ENCODE assay signal across 13 cellular contexts in genomic region chr1:51558375-51558924, GRCh38. TPM values are rescaled to one million over a fixed set of nuclear protein-coding genes. Genes with fewer than 3 reads are reported as not detected.
A peak's percentile ranks its signal among the peaks of the same experiment; 100 is the strongest.
DNase-seq lines count a peak whose midpoint lies in the region; ATAC-seq and TF ChIP-seq lines count a peak whose summit lies in the region.
"Had no signal": no experiment of that assay in that cellular context is flagged by ENCODE, and none has a peak within 500 bp of the region (broad histone marks: within the 10 kb centered on the region; RNA-seq: fewer than 3 reads in every experiment).

No MANE protein-coding gene starts in this region.

- 89 to 91% (median 89%) methylated on average over 5 of the region's 5 CpGs for WGBS in heart left ventricle, 4 donors

- no peaks in the 10 kb centered on the region for H3K9me3 Mint-ChIP-seq in WTC11

- no peaks in the 10 kb centered on the region for H3K9me3 ChIP-seq in heart left ventricle
- H3K9me3 ChIP-seq in ascending aorta: no peaks in the 10 kb centered on the region
- H3K9me3 ChIP-seq: upper lobe of right lung had no signal

- H3K4me1 Mint-ChIP-seq in WTC11: peaks cover 19% of the 10 kb centered on the region

- H3K4me1 ChIP-seq in foreskin keratinocyte: peaks cover 30% of the 10 kb centered on the region
- H3K4me1 ChIP-seq in heart left ventricle: peaks cover 0 to 18% (median 1%) of the 10 kb centered on the region in 12 donors
- H3K4me1 ChIP-seq in ascending aorta: peaks cover 0 to 9% of the 10 kb centered on the region in 2 donors
- H3K4me1 ChIP-seq: upper lobe of right lung had no signal

- H3K4me3 ChIP-seq in HFF-Myc (replicated peaks; ENCODE audit: low read depth, low read length): no peak overlapping the region
- no peak overlapping the region for H3K4me3 ChIP-seq in heart left ventricle
- no peak overlapping the region for H3K4me3 ChIP-seq in ascending aorta
- H3K4me3 ChIP-seq: upper lobe of right lung had no signal

- POLR2A ChIA-PET in WTC11 (lab: Charles Lee): no interaction called here

- peak; percentile 61 for ATAC-seq in WTC11
- ATAC-seq in foreskin keratinocyte: peak; percentile 84
- ATAC-seq in heart left ventricle: no peak
- ATAC-seq: upper lobe of right lung had no signal

- H3K27ac ChIP-seq in foreskin keratinocyte (peak overlapping the region; percentile 54), heart left ventricle (no peak overlapping the region), ascending aorta (no peak overlapping the region)
- H3K27ac ChIP-seq: KMS-11, upper lobe of right lung had no signal

- H3K27me3 Mint-ChIP-seq in WTC11 (ENCODE audit: low read depth): no peaks in the 10 kb centered on the region

- peak; percentile 39 for DNase-seq in AG08395 (ENCODE audit: low spot score)
- DNase-seq in HFF-Myc (ENCODE audit: extremely low read depth, low read depth): peak; percentile 17
- DNase-seq in WTC11 (ENCODE audit: low spot score): no peak
- DNase-seq in foreskin keratinocyte: peak; percentile 87 to 98
- no peak for DNase-seq in NCI-H526 treated with DMSO at 0.1 percent for 48 hours (lab: John Stamatoyannopoulos, UW)
- DNase-seq in heart left ventricle: no peak
- DNase-seq in ascending aorta (ENCODE audit: low spot score in 2 of 2): no peak
- no peak for DNase-seq in SKM-1 treated with dmso at 0.1 percent for 144 hours (lab: John Stamatoyannopoulos, UW; ENCODE audit: unreplicated experiment)
- DNase-seq: foreskin melanocyte; NCI-H748 treated with DMSO at 0.1 percent for 48 hours; stimulated activated CD4-positive, alpha-beta T cell treated with anti-CD3 and anti-CD28 coated beads, Interleukin-2, amount 100 ng/mL, for 24 hours; upper lobe of right lung had no signal

- CTCF ChIA-PET in WTC11 (lab: Charles Lee): interaction anchor here (0.8 kb wide), 1 partner anchor 25 kb away, joined by 3 read pairs; no protein-coding TSS in a partner anchor

- H3K36me3 Mint-ChIP-seq in WTC11: no peaks in the 10 kb centered on the region

- TF ChIP-seq POLR2A in heart left ventricle (IDR thresholded peaks at IDR 0.05): no peak

- H3K27me3 ChIP-seq in foreskin keratinocyte (no peaks in the 10 kb centered on the region), heart left ventricle (no peaks in the 10 kb centered on the region), ascending aorta (no peaks in the 10 kb centered on the region)
- H3K27me3 ChIP-seq: upper lobe of right lung had no signal

- no peak overlapping the region for H3K4me3 Mint-ChIP-seq in WTC11

- intact Hi-C loops in heart left ventricle (cut with DNase I): no loop called here
- intact Hi-C loops in ascending aorta (cut with DNase I): no loop called here

- H3K36me3 ChIP-seq in heart left ventricle (no peaks in the 10 kb centered on the region), ascending aorta (no peaks in the 10 kb centered on the region)
- H3K36me3 ChIP-seq: upper lobe of right lung had no signal

- peak overlapping the region; percentile 34; the same call in 1 of the 2 replicates for H3K27ac Mint-ChIP-seq in WTC11

- no peak for TF ChIP-seq CTCF in HFF-Myc (IDR thresholded peaks at IDR 0.05; ENCODE audit: low read depth, low read length, missing control alignments)
- TF ChIP-seq CTCF in WTC11 (IDR thresholded peaks at IDR 0.05): no peak
- TF ChIP-seq CTCF in foreskin keratinocyte (conservative IDR thresholded peaks at IDR 0.05): no peak
- no peak for TF ChIP-seq CTCF in heart left ventricle (IDR thresholded peaks at IDR 0.05)
- no peak for TF ChIP-seq CTCF in ascending aorta (IDR thresholded peaks at IDR 0.05)

TF ChIP-seq in WTC11, 78 proteins besides CTCF, POLR2A, EP300 and RAD21:
- TF ChIP-seq ZNF219 (CRISPR knock-in tag; IDR thresholded peaks at IDR 0.05; ENCODE audit: borderline replicate concordance) (no peak), ZNF317 (CRISPR knock-in tag; IDR thresholded peaks at IDR 0.05; ENCODE audit: borderline replicate concordance, low read depth) (no peak), CREB1 (CRISPR knock-in tag; IDR thresholded peaks at IDR 0.05) (no peak), TEAD4 (CRISPR knock-in tag; IDR thresholded peaks at IDR 0.05) (no peak)
- TF ChIP-seq, protein P1, sequence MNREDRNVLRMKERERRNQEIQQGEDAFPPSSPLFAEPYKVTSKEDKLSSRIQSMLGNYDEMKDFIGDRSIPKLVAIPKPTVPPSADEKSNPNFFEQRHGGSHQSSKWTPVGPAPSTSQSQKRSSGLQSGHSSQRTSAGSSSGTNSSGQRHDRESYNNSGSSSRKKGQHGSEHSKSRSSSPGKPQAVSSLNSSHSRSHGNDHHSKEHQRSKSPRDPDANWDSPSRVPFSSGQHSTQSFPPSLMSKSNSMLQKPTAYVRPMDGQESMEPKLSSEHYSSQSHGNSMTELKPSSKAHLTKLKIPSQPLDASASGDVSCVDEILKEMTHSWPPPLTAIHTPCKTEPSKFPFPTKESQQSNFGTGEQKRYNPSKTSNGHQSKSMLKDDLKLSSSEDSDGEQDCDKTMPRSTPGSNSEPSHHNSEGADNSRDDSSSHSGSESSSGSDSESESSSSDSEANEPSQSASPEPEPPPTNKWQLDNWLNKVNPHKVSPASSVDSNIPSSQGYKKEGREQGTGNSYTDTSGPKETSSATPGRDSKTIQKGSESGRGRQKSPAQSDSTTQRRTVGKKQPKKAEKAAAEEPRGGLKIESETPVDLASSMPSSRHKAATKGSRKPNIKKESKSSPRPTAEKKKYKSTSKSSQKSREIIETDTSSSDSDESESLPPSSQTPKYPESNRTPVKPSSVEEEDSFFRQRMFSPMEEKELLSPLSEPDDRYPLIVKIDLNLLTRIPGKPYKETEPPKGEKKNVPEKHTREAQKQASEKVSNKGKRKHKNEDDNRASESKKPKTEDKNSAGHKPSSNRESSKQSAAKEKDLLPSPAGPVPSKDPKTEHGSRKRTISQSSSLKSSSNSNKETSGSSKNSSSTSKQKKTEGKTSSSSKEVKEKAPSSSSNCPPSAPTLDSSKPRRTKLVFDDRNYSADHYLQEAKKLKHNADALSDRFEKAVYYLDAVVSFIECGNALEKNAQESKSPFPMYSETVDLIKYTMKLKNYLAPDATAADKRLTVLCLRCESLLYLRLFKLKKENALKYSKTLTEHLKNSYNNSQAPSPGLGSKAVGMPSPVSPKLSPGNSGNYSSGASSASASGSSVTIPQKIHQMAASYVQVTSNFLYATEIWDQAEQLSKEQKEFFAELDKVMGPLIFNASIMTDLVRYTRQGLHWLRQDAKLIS (CRISPR knock-in tag; IDR thresholded peaks at IDR 0.05; ENCODE audit: borderline replicate concordance): no peak
- TF ChIP-seq, protein P2, sequence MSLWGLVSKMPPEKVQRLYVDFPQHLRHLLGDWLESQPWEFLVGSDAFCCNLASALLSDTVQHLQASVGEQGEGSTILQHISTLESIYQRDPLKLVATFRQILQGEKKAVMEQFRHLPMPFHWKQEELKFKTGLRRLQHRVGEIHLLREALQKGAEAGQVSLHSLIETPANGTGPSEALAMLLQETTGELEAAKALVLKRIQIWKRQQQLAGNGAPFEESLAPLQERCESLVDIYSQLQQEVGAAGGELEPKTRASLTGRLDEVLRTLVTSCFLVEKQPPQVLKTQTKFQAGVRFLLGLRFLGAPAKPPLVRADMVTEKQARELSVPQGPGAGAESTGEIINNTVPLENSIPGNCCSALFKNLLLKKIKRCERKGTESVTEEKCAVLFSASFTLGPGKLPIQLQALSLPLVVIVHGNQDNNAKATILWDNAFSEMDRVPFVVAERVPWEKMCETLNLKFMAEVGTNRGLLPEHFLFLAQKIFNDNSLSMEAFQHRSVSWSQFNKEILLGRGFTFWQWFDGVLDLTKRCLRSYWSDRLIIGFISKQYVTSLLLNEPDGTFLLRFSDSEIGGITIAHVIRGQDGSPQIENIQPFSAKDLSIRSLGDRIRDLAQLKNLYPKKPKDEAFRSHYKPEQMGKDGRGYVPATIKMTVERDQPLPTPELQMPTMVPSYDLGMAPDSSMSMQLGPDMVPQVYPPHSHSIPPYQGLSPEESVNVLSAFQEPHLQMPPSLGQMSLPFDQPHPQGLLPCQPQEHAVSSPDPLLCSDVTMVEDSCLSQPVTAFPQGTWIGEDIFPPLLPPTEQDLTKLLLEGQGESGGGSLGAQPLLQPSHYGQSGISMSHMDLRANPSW (CRISPR knock-in tag; conservative IDR thresholded peaks at IDR 0.05; ENCODE audit: low read depth): no peak
- TF ChIP-seq, protein P3, sequence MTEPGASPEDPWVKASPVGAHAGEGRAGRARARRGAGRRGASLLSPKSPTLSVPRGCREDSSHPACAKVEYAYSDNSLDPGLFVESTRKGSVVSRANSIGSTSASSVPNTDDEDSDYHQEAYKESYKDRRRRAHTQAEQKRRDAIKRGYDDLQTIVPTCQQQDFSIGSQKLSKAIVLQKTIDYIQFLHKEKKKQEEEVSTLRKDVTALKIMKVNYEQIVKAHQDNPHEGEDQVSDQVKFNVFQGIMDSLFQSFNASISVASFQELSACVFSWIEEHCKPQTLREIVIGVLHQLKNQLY (CRISPR knock-in tag; IDR thresholded peaks at IDR 0.05): no peak

RNA-seq across cellular contexts. Expression of gene EPS15, which starts 39.4 kb away (rescaled TPM):
- total RNA-seq in WTC11 (2021) (37.1 to 41.7 TPM (median 39.3 TPM) in 3 replicates), foreskin keratinocyte (36.2 and 39.2 TPM in 2 replicates), heart left ventricle (10 to 100 TPM; 48.4 to 80.6 (median 72.8) TPM), ascending aorta (44.6 TPM)
- polyA plus RNA-seq in foreskin keratinocyte (8.6 and 9.1 TPM in 2 replicates), heart left ventricle (10 to 100 TPM; 19.9 to 21.8 TPM)

RNA-seq across cellular contexts. Expression of gene OSBPL9, which starts 58.4 kb away (rescaled TPM):
- total RNA-seq in WTC11 (2021) (55.6 to 66.7 TPM (median 63.5 TPM) in 3 replicates), foreskin keratinocyte (68.1 and 73.4 TPM in 2 replicates), heart left ventricle (10 to 100 TPM; 44.5 to 69.5 (median 53.5) TPM), ascending aorta (101 TPM)
- polyA plus RNA-seq in foreskin keratinocyte (34.9 and 38.5 TPM in 2 replicates), heart left ventricle (10 to 100 TPM; 48.5 to 50.4 TPM)

Comparison
In these comparisons a context has a peak if more than half of its experiments do, and no peak if none do; other contexts are left out.
1. DNase-seq: peak in AG08395 (single experiment), HFF-Myc (single experiment) and foreskin keratinocyte (2 of 2); none in WTC11 (single experiment), NCI-H526 treated with DMSO at 0.1 percent for 48 hours (single experiment), heart left ventricle (0 of 5), ascending aorta (0 of 2) and SKM-1 treated with dmso at 0.1 percent for 144 hours (single experiment).
2. ATAC-seq: peak in WTC11 (single experiment) and foreskin keratinocyte (single experiment); none in heart left ventricle (0 of 4).